ENCODE assay signal across 12 cellular contexts in genomic region chrX:120000490-120001246, GRCh38. TPM values are rescaled to one million over a fixed set of nuclear protein-coding genes. Genes with fewer than 3 reads are reported as not detected.
A peak's percentile ranks its signal among the peaks of the same experiment; 100 is the strongest.
DNase-seq lines count a peak whose midpoint lies in the region; ATAC-seq and TF ChIP-seq lines count a peak whose summit lies in the region.
"Had no signal": no experiment of that assay in that cellular context is flagged by ENCODE, and none has a peak within 500 bp of the region (broad histone marks: within the 10 kb centered on the region; RNA-seq: fewer than 3 reads in every experiment).

No MANE protein-coding gene starts in this region.

- H3K36me3 Mint-ChIP-seq in Calu3 (ENCODE audit: insufficient read depth, unreplicated experiment) (peaks cover 4% of the 10 kb centered on the region), neural progenitor cell (no peaks in the 10 kb centered on the region)

- H2AFZ ChIP-seq in neural progenitor cell (replicated peaks), result no peak overlapping the region

- no TSS peak for BruUV-seq in Calu3 (replicated peaks; lab: Mats Ljungman, UMichigan)

- peak overlapping the region; percentile 43; the same call in 1 of the 2 replicates for H3K4me3 ChIP-seq in HUES64 (ENCODE audit: low read length)
- no peak overlapping the region for H3K4me3 ChIP-seq in neural progenitor cell
- H3K4me3 ChIP-seq in colonic mucosa, result no peak overlapping the region
- H3K4me3 ChIP-seq: HAP-1, skin epidermis had no signal

- CTCF ChIA-PET in Calu3 (lab: Charles Lee), result interaction anchor here (0.6 kb wide), 1 partner anchor 134 kb away, joined by 4 read pairs; no protein-coding TSS in a partner anchor

- 5% methylated on average over 32 of the region's 32 CpGs for WGBS in HUES64

- TF ChIP-seq CTCF in Calu3 (IDR thresholded peaks at IDR 0.05; ENCODE audit: unreplicated experiment) (no peak), neural progenitor cell (IDR thresholded peaks at IDR 0.05) (no peak), colonic mucosa (IDR thresholded peaks at IDR 0.05) (no peak)

- H3K4me3 Mint-ChIP-seq in Calu3 (ENCODE audit: low read depth, unreplicated experiment) (peak overlapping the region; percentile 68), neural progenitor cell (no peak overlapping the region)

- H3K36me3 ChIP-seq in HUES64 (ENCODE audit: insufficient read depth, low read length) (no peaks in the 10 kb centered on the region), neural progenitor cell (no peaks in the 10 kb centered on the region), colonic mucosa (no peaks in the 10 kb centered on the region)
- H3K36me3 ChIP-seq: HAP-1 had no signal

- peaks cover 90% of the 10 kb centered on the region for H3K27me3 ChIP-seq in HUES64 (ENCODE audit: insufficient read depth, low read length)
- peaks cover 100% of the 10 kb centered on the region for H3K27me3 ChIP-seq in neural progenitor cell
- peaks cover 43% of the 10 kb centered on the region for H3K27me3 ChIP-seq in colonic mucosa

- no peaks in the 10 kb centered on the region for H4K20me1 ChIP-seq in neural progenitor cell (ENCODE audit: low read depth)

- DNase-seq in Calu3 (no peak), dermis blood vessel endothelial cell (peak; percentile 3), neural progenitor cell (ENCODE audit: low spot score) (peak; percentile 38), colonic mucosa (no peak), T-helper 9 cell (no peak), left colon (no peak)
- DNase-seq: foreskin melanocyte; NCI-H1694; stimulated activated naive CD4-positive, alpha-beta T cell treated with Interleukin-2 at 50 U/mL for 16 hours had no signal

- H3K27ac Mint-ChIP-seq in Calu3 (ENCODE audit: unreplicated experiment) (no peak overlapping the region), neural progenitor cell (no peak overlapping the region)

- H3K4me1 Mint-ChIP-seq in Calu3 (ENCODE audit: low read depth, unreplicated experiment), result peaks cover 8% of the 10 kb centered on the region
- H3K4me1 Mint-ChIP-seq in neural progenitor cell, result peaks cover 3% of the 10 kb centered on the region

- intact Hi-C loops in Calu3 (cut with micrococcal nuclease; ENCODE audit: unreplicated experiment), result no loop called here
- intact Hi-C loops in colonic mucosa (cut with DNase I), result no loop called here
- intact Hi-C loops in left colon (cut with DNase I, micrococcal nuclease), result no loop called here

- H3K4me2 ChIP-seq in neural progenitor cell, result no peak overlapping the region

- no peaks in the 10 kb centered on the region for H3K9me3 Mint-ChIP-seq in Calu3 (ENCODE audit: low read depth, unreplicated experiment)
- H3K9me3 Mint-ChIP-seq in neural progenitor cell, result peaks cover 17% of the 10 kb centered on the region

- H3F3A ChIP-seq in neural progenitor cell (ENCODE audit: low read depth), result no peaks in the 10 kb centered on the region

- no peak for ATAC-seq in left colon

- H3K9me3 ChIP-seq in HUES64 (ENCODE audit: insufficient read depth, low read depth, low read length) (no peaks in the 10 kb centered on the region), neural progenitor cell (ENCODE audit: low read depth) (no peaks in the 10 kb centered on the region), colonic mucosa (no peaks in the 10 kb centered on the region)
- H3K9me3 ChIP-seq: HAP-1 had no signal

- H3K9ac ChIP-seq in HUES64 (ENCODE audit: low read depth, low read length) (no peak overlapping the region), neural progenitor cell (no peak overlapping the region), colonic mucosa (ENCODE audit: low read depth in 2 of 2, low read length in 2 of 2) (no peak overlapping the region)

- H3K4me1 ChIP-seq in HUES64 (ENCODE audit: insufficient read depth, low read length) (no peaks in the 10 kb centered on the region), neural progenitor cell (no peaks in the 10 kb centered on the region), colonic mucosa (no peaks in the 10 kb centered on the region)
- H3K4me1 ChIP-seq: HAP-1 had no signal

- H3K27me3 Mint-ChIP-seq in Calu3 (ENCODE audit: unreplicated experiment) (peaks cover 72% of the 10 kb centered on the region), neural progenitor cell (ENCODE audit: insufficient read depth, low read depth) (peaks cover 63% of the 10 kb centered on the region)

- no peaks in the 10 kb centered on the region for H3K79me2 ChIP-seq in neural progenitor cell (ENCODE audit: low read depth)

- no peak overlapping the region for H3K27ac ChIP-seq in HUES64 (ENCODE audit: low read depth, low read length)
- H3K27ac ChIP-seq in neural progenitor cell, result no peak overlapping the region
- H3K27ac ChIP-seq in colonic mucosa, result no peak overlapping the region
- H3K27ac ChIP-seq: skin epidermis had no signal

RNA-seq across cellular contexts. Expression of gene NKAP, which starts 57.1 kb away (rescaled TPM):
- total RNA-seq in Calu3 (2022) (9.8 and 10.0 TPM in 2 replicates), dermis blood vessel endothelial cell (3.5 and 4.4 TPM in 2 replicates), neural progenitor cell (ENCODE audit: low replicate concordance) (6.5 and 11.2 TPM in 2 replicates), colonic mucosa (1 to 10 TPM; 5.5 to 7.1 TPM), left colon (1 to 10 TPM; 6.5 to 7.1 TPM)
- polyA plus RNA-seq in HUES64 (2013, experiment 1 of 2), result 4.6 TPM
- polyA plus RNA-seq in HUES64 (2013, experiment 2 of 2), result 4.9 TPM

Comparison
In these comparisons a context has a peak if more than half of its experiments do, and no peak if none do; other contexts are left out.
1. DNase-seq: peak in dermis blood vessel endothelial cell (single experiment) and neural progenitor cell (single experiment); none in Calu3 (single experiment), colonic mucosa (single experiment), T-helper 9 cell (single experiment) and left colon (0 of 2).